Comparison of ENCODE assay signal across 10 cellular contexts in genomic region chr18:22822024-22822423, GRCh38.
DNase-seq lines count a peak whose midpoint lies in the region; ATAC-seq and TF ChIP-seq lines count a peak whose summit lies in the region.
"Had no signal": no experiment of that assay in that cellular context is flagged by ENCODE, and none has a peak within 500 bp of the region (broad histone marks: within the 10 kb centered on the region; RNA-seq: fewer than 3 reads in every experiment).

No MANE protein-coding gene starts in this region.

- no peaks in the 10 kb centered on the region for H4K20me1 ChIP-seq in KMS-11 (ENCODE audit: insufficient read depth)

- TF ChIP-seq CTCF in AG04450 (IDR thresholded peaks at IDR 0.05; ENCODE audit: low read depth, low read length) (no peak), KMS-11 (conservative IDR thresholded peaks at IDR 0.05; ENCODE audit: low read depth, low read length) (no peak)

- H3K36me3 ChIP-seq in KMS-11 (ENCODE audit: insufficient read depth), result no peaks in the 10 kb centered on the region
- no peaks in the 10 kb centered on the region for H3K36me3 ChIP-seq in adipocyte (ENCODE audit: control insufficient read depth, insufficient read depth, low read length, severe bottlenecking)

- H3K79me2 ChIP-seq in KMS-11 (ENCODE audit: insufficient read depth, low read depth), result no peaks in the 10 kb centered on the region

- no peak overlapping the region for H3K4me3 ChIP-seq in AG04450 (ENCODE audit: low read depth, low read length)
- no peak overlapping the region for H3K4me3 ChIP-seq in KMS-11 (IDR thresholded peaks at IDR 0.05; ENCODE audit: insufficient read depth, low read depth, low read length)
- no peak overlapping the region for H3K4me3 ChIP-seq in adipocyte (ENCODE audit: low read length)
- H3K4me3 ChIP-seq: body of pancreas had no signal

- H3K27ac ChIP-seq in AG04450 (ENCODE audit: low read depth, low read length) (peak overlapping the region; percentile 72), KMS-11 (no peak overlapping the region; the same call in 1 of the 2 replicates)
- H3K27ac ChIP-seq: body of pancreas had no signal

- H3K9ac ChIP-seq in KMS-11 (no peak overlapping the region), adipocyte (ENCODE audit: low read length) (no peak overlapping the region)

- H3K27me3 ChIP-seq in AG04450 (ENCODE audit: control insufficient read depth, insufficient read depth, low read length) (no peaks in the 10 kb centered on the region), KMS-11 (ENCODE audit: insufficient read depth, low read depth) (no peaks in the 10 kb centered on the region), adipocyte (replicated peaks; ENCODE audit: control insufficient read depth, insufficient read depth, low read length) (no peaks in the 10 kb centered on the region)
- H3K27me3 ChIP-seq: body of pancreas had no signal

- no peak for DNase-seq in AG04450 (ENCODE audit: low read depth, low spot score)
- peak; percentile 77 for DNase-seq in adipocyte (ENCODE audit: low read depth)
- DNase-seq in iPS-NIHi7 (ENCODE audit: extremely low spot score), result peak; percentile 32
- no peak for DNase-seq in activated effector memory CD4-positive, alpha-beta T cell treated with Interleukin-2 at 50 U/mL for 16 hours
- DNase-seq in CD1c-positive myeloid dendritic cell (ENCODE audit: extremely low spot score), result no peak
- DNase-seq in SW 1271 (lab: John Stamatoyannopoulos, UW), result no peak
- DNase-seq: activated CD4-positive, alpha-beta T cell treated with anti-CD3 and anti-CD28 coated beads, Interleukin-2, amount 10 ng/mL, durations not matched to agents 24 days and 14 days; body of pancreas had no signal

- CTCF ChIA-PET in AG04450 (lab: Charles Lee), result no interaction called here

- H3K4me1 ChIP-seq in KMS-11 (ENCODE audit: low read depth, poor library complexity, severe bottlenecking) (peaks cover 51% of the 10 kb centered on the region), adipocyte (ENCODE audit: control insufficient read depth, insufficient read depth, low read length) (peaks cover 5% of the 10 kb centered on the region)
- H3K4me1 ChIP-seq: body of pancreas had no signal

- POLR2A ChIA-PET in AG04450 (lab: Yijun Ruan, JAX), result interaction anchor here (1.5 kb wide), 1 partner anchor 9 kb away, joined by 3 read pairs; no protein-coding TSS in a partner anchor

- H2AFZ ChIP-seq in KMS-11 (ENCODE audit: low read depth), result no peak overlapping the region

- H3K9me3 ChIP-seq in AG04450 (ENCODE audit: control insufficient read depth, insufficient read depth, low read length) (peaks cover 2% of the 10 kb centered on the region; the same call in 1 of the 2 replicates), adipocyte (ENCODE audit: control insufficient read depth, low read length) (peaks cover 2% of the 10 kb centered on the region)
- H3K9me3 ChIP-seq: body of pancreas had no signal

- no peak for ATAC-seq in HG02973 (IDR thresholded peaks at IDR 0.05; ENCODE audit: unreplicated experiment)
- ATAC-seq: body of pancreas had no signal

- H3K4me2 ChIP-seq in KMS-11, result peak overlapping the region; percentile 73

Comparison
In these comparisons a context has a peak if more than half of its experiments do, and no peak if none do; other contexts are left out.
1. DNase-seq: peak in adipocyte (single experiment) and iPS-NIHi7 (single experiment); none in AG04450 (single experiment), activated effector memory CD4-positive, alpha-beta T cell treated with Interleukin-2 at 50 U/mL for 16 hours (single experiment), CD1c-positive myeloid dendritic cell (single experiment) and SW 1271 (0 of 2).